Comparison of ENCODE assay signal across 7 cellular contexts in the genomic region with DNA sequence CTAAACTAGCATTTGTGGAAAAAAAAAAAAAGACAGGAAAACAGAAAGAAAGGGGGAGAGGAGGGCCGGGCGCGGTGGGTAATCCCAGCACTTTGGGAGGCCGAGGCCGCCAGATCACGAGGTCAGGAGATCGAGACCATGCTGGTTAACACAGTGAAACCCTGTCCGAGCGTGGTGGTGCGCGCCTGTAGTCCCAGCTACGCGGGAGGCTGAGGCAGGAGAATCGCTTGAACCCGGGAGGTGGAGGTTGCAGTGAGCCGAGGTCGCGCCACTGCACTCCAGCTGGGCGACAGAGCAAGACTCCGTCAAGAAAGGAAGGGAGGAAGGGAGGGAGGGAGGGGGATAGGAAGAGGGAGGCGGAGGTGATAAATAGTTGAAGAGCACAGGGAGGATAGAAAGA.
"Had no signal": no experiment of that assay in that cellular context is flagged by ENCODE, and none has a peak within 500 bp of the region (broad histone marks: within the 10 kb centered on the region; RNA-seq: fewer than 3 reads in every experiment).

No MANE protein-coding gene starts in this region.

- H3K4me1 Mint-ChIP-seq: IgD-negative memory B cell had no signal

- DNase-seq: IMR-90, KBM-7, KG1 had no signal

- H3K4me3 Mint-ChIP-seq: IgD-negative memory B cell had no signal

- ATAC-seq: HepG2 had no signal

- H3K27ac ChIP-seq: HL-60 had no signal

- H3K9me3 Mint-ChIP-seq: IgD-negative memory B cell had no signal

- H3K36me3 Mint-ChIP-seq: IgD-negative memory B cell had no signal

- FAIRE-seq: HepG2, HTR-8/SVneo had no signal

- H3K27ac Mint-ChIP-seq: IgD-negative memory B cell had no signal

- H3K27me3 Mint-ChIP-seq: IgD-negative memory B cell had no signal
